Comparison of ENCODE assay signal across 1 cellular context in genomic region chr19:30046522-30046921, GRCh38.
TF ChIP-seq lines count a peak whose summit lies in the region.

No MANE protein-coding gene starts in this region.

TF ChIP-seq in K562, 482 proteins besides CTCF, POLR2A, EP300 and RAD21 (continued from another document):
- TF ChIP-seq PKNOX1 (IDR thresholded peaks at IDR 0.05) (peak; percentile 15; the same call in 1 of the 2 replicates), PBX2 (CRISPR knock-in tag; IDR thresholded peaks at IDR 0.05; ENCODE audit: low read depth) (no peak), PBX2 (tag; conservative IDR thresholded peaks at IDR 0.05; ENCODE audit: low read depth) (peak; percentile 37; the same call in 1 of the 2 replicates), IRF1 (CRISPR knock-in tag; IDR thresholded peaks at IDR 0.05; ENCODE audit: borderline replicate concordance) (no peak), POLR2H (tag; IDR thresholded peaks at IDR 0.05; ENCODE audit: low read depth) (no peak), RFX1 (IDR thresholded peaks at IDR 0.05) (peak; percentile 19; the same call in 1 of the 2 replicates), C11orf30 (IDR thresholded peaks at IDR 0.05; ENCODE audit: low read depth) (peak; percentile 70), MAFG (tag; conservative IDR thresholded peaks at IDR 0.05) (peak; percentile 69), ZNF316 (IDR thresholded peaks at IDR 0.05) (peak; percentile 79), MAFF (IDR thresholded peaks at IDR 0.05; ENCODE audit: low read length) (peak; percentile 44; the same call in 1 of the 2 replicates)
